27 cellular contexts compared by ENCODE assay signal in the genomic region with DNA sequence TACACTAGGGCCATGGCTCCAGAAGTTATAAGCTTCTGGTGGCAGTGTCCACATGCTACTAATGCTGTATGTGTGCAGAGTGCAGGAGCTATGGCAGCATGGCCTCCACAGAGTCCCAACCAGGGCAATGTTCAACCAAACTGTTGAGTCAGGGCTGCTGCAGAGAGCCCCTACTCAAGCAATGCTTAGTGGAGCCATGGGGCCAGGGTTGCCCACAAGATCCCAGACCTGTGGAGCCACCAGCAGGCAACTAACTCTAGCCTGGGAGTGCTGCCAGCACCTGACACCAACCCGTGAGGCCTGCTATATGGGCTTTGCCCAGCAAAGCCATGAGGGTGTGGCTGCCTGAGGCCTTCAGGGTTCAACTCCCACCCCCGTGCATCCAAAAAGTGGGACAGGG.
"Had no signal": no experiment of that assay in that cellular context is flagged by ENCODE, and none has a peak within 500 bp of the region (broad histone marks: within the 10 kb centered on the region; RNA-seq: fewer than 3 reads in every experiment).

No MANE protein-coding gene starts in this region.

- H3K27me3 Mint-ChIP-seq: progenitor cell of endocrine pancreas had no signal

- H3K36me3 ChIP-seq: left ventricle myocardium inferior, neutrophil, ovary, right atrium auricular region, right lobe of liver, tibial nerve, upper lobe of right lung had no signal

- H3K27ac ChIP-seq: left ventricle myocardium inferior, neutrophil, ovary, right atrium auricular region, right lobe of liver, tibial nerve, upper lobe of right lung had no signal

- H3K36me3 Mint-ChIP-seq: immature natural killer cell; naive thymus-derived CD8-positive, alpha-beta T cell; stimulated activated memory B cell treated with anti-CD40 and anti-IgM and Interleukin-4, amounts not matched to agents 10 μg/mL and 1 μg/mL and 100 μg/mL, for 72 hours had no signal

- H3K9me3 ChIP-seq: neutrophil, ovary, right atrium auricular region, right lobe of liver, tibial nerve, upper lobe of right lung had no signal

- H3K4me1 ChIP-seq: left ventricle myocardium inferior, right atrium auricular region, right lobe of liver, tibial nerve, upper lobe of right lung had no signal

- DNase-seq: head of caudate nucleus; hypothalamus; immature natural killer cell; left ventricle myocardium inferior; mesendoderm; midbrain; naive thymus-derived CD8-positive, alpha-beta T cell; occipital lobe; ovary; right lobe of liver; stimulated activated CD4-positive, alpha-beta T cell treated with anti-CD3 and anti-CD28 coated beads, Interleukin-1b, Interleukin-23, amount 100 ng/mL, for 48 hours; stimulated activated CD4-positive, alpha-beta T cell treated with anti-CD3 and anti-CD28 coated beads, Interleukin-2, amount 100 ng/mL, for 48 hours; stimulated activated CD4-positive, alpha-beta T cell treated with anti-CD3 and anti-CD28 coated beads, Interleukin-4, amount 100 ng/mL, for 4 hours; stimulated activated CD8-positive, alpha-beta memory T cell treated with anti-CD3 and anti-CD28 coated beads, Interleukin-4, amount 100 ng/mL, for 48 hours; stimulated activated naive CD4-positive, alpha-beta T cell treated with Interleukin-2 at 50 U/mL for 16 hours; stimulated activated naive CD8-positive, alpha-beta T cell treated with anti-CD3 and anti-CD28 coated beads, Interleukin-15, amount 100 ng/mL, for 72 hours; substantia nigra; upper lobe of right lung had no signal

- ATAC-seq: naive thymus-derived CD8-positive, alpha-beta T cell; right lobe of liver; stimulated activated memory B cell treated with anti-CD40 and anti-IgM and Interleukin-4, amounts not matched to agents 10 μg/mL and 1 μg/mL and 100 μg/mL, for 72 hours; stimulated activated naive CD8-positive, alpha-beta T cell treated with anti-CD3 and anti-CD28 coated beads, Interleukin-15, amount 100 ng/mL, for 72 hours; upper lobe of right lung had no signal

- H3K27ac Mint-ChIP-seq: immature natural killer cell; naive thymus-derived CD8-positive, alpha-beta T cell; nephron; progenitor cell of endocrine pancreas; stimulated activated memory B cell treated with anti-CD40 and anti-IgM and Interleukin-4, amounts not matched to agents 10 μg/mL and 1 μg/mL and 100 μg/mL, for 72 hours; stimulated activated naive CD8-positive, alpha-beta T cell treated with anti-CD3 and anti-CD28 coated beads, Interleukin-15, amount 100 ng/mL, for 72 hours had no signal

- H3K27me3 ChIP-seq: neutrophil, ovary, right atrium auricular region, right lobe of liver, tibial nerve, upper lobe of right lung had no signal

- H3K9me3 Mint-ChIP-seq: immature natural killer cell had no signal

- H3K4me1 Mint-ChIP-seq: immature natural killer cell; naive thymus-derived CD8-positive, alpha-beta T cell; nephron; neural crest cell; stimulated activated memory B cell treated with anti-CD40 and anti-IgM and Interleukin-4, amounts not matched to agents 10 μg/mL and 1 μg/mL and 100 μg/mL, for 72 hours; stimulated activated naive CD8-positive, alpha-beta T cell treated with anti-CD3 and anti-CD28 coated beads, Interleukin-15, amount 100 ng/mL, for 72 hours had no signal

- H3K4me3 ChIP-seq: left ventricle myocardium inferior, lung, ovary, right atrium auricular region, right lobe of liver, smooth muscle cell, tibial nerve, upper lobe of right lung had no signal

- H3K4me3 Mint-ChIP-seq: immature natural killer cell; naive thymus-derived CD8-positive, alpha-beta T cell; nephron; neural crest cell; stimulated activated memory B cell treated with anti-CD40 and anti-IgM and Interleukin-4, amounts not matched to agents 10 μg/mL and 1 μg/mL and 100 μg/mL, for 72 hours; stimulated activated naive CD8-positive, alpha-beta T cell treated with anti-CD3 and anti-CD28 coated beads, Interleukin-15, amount 100 ng/mL, for 72 hours had no signal

- H3K4me2 ChIP-seq: smooth muscle cell had no signal
